1 cellular context compared by ENCODE assay signal in the genomic region with DNA sequence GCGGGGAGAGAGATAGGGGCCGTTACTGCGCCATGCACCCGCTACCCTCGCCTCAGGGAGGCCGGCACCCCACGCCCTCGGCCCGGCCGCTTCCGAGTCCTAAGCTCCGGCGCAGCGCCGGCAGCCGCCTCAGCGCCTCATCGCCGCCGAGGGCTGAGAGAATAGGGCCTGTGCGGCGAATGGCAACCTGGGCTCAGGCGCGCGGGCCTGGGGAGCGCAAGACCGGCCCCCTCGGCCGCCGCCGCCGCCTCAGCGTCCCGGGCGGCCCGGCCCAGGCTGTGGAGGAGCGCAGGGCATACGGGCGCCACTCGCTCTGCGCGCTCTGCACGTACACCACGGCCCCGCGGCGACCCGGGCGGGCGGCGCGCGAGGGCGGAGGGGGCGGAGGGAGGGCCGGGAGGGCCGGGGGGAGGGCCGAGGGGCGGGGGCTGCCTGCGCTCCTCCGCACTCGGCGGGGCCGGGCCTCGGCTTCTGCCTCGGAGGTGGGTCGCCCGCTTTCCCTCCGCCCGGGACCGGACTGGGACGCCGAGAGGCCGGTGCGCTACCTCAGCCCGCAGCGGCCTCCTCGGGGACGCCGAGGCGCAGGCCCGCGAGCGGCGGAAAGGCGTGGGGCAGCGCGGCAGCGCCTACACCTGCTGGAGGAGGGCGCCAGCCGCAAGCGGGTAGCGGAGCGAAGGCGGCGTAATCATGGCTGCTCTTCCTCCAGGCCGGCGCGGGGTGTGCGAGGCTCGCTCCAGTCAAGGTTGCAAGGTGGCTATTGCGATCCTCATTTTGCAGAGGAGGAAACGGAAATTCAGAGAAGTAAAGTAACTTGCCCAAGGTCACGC.
TF ChIP-seq lines count a peak whose summit lies in the region.

A gene (minus strand): TSS at position 317 of the 827 bp plus-strand sequence. CDS start 399 bp downstream, outside the sequence.

TF ChIP-seq in HepG2, 621 proteins besides CTCF, POLR2A, EP300 and RAD21 (continued from another document and continues in another):
- TF ChIP-seq RFX5 (IDR thresholded peaks at IDR 0.05; ENCODE audit: low read depth, low read length), result no peak
- peak; percentile 44; the same call in 1 of the 2 replicates for TF ChIP-seq ZNF460 (CRISPR knock-in tag; IDR thresholded peaks at IDR 0.05; ENCODE audit: borderline replicate concordance)
- no peak for TF ChIP-seq NR1H2 (CRISPR knock-in tag; IDR thresholded peaks at IDR 0.05; ENCODE audit: borderline replicate concordance, low read depth)
- no peak for TF ChIP-seq ZNF224 (CRISPR knock-in tag; IDR thresholded peaks at IDR 0.05)
- TF ChIP-seq KMT2A (CRISPR knock-in tag; IDR thresholded peaks at IDR 0.05), result peak; percentile 86; the same call in 1 of the 2 replicates
- TF ChIP-seq, protein P1, sequence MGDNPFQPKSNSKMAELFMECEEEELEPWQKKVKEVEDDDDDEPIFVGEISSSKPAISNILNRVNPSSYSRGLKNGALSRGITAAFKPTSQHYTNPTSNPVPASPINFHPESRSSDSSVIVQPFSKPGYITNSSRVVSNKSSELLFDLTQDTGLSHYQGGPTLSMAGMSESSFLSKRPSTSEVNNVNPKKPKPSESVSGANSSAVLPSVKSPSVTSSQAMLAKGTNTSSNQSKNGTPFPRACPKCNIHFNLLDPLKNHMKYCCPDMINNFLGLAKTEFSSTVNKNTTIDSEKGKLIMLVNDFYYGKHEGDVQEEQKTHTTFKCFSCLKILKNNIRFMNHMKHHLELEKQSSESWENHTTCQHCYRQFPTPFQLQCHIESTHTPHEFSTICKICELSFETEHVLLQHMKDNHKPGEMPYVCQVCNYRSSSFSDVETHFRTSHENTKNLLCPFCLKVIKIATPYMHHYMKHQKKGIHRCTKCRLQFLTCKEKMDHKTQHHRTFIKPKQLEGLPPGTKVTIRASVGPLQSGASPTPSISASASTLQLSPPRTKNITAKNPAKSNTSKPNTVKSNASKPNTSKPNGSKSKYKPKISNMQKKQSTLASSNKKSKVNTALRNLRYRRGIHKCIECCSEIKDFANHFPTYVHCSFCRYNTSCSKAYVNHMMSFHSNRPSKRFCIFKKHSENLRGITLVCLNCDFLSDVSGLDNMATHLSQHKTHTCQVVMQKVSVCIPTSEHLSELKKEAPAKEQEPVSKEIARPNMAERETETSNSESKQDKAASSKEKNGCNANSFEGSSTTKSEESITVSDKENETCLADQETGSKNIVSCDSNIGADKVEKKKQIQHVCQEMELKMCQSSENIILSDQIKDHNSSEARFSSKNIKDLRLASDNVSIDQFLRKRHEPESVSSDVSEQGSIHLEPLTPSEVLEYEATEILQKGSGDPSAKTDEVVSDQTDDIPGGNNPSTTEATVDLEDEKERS (CRISPR knock-in tag; IDR thresholded peaks at IDR 0.05), result no peak
- TF ChIP-seq ZNF446 (CRISPR knock-in tag; IDR thresholded peaks at IDR 0.05), result peak; percentile 93; the same call in 1 of the 2 replicates
- TF ChIP-seq ZNF546 (CRISPR knock-in tag; conservative IDR thresholded peaks at IDR 0.05), result peak; percentile 89
- no peak for TF ChIP-seq ZNF383 (CRISPR knock-in tag; IDR thresholded peaks at IDR 0.05; ENCODE audit: borderline replicate concordance)
- no peak for TF ChIP-seq MYNN (CRISPR knock-in tag; IDR thresholded peaks at IDR 0.05; ENCODE audit: low read depth)
- TF ChIP-seq ZMYM4 (CRISPR knock-in tag; IDR thresholded peaks at IDR 0.05), result peak; percentile 60
- TF ChIP-seq ZNF160 (CRISPR knock-in tag; IDR thresholded peaks at IDR 0.05), result peak; percentile 70
- TF ChIP-seq, protein P2, sequence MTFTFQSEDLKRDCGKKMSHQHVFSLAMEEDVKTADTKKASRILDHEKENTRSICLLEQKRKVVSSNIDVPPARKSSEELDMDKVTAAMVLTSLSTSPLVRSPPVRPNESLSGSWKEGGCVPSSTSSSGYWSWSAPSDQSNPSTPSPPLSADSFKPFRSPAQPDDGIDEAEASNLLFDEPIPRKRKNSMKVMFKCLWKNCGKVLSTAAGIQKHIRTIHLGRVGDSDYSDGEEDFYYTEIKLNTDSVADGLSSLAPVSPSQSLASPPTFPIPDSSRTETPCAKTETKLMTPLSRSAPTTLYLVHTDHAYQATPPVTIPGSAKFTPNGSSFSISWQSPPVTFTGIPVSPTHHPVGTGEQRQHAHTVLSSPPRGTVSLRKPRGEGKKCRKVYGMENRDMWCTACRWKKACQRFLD (CRISPR knock-in tag; IDR thresholded peaks at IDR 0.05; ENCODE audit: borderline replicate concordance), result peak; percentile 83; the same call in 1 of the 2 replicates
- TF ChIP-seq SRF (IDR thresholded peaks at IDR 0.05; ENCODE audit: low read depth, low read length), result no peak
- 0 out of 2 replicates have a peak, but pooled peaks have one; percentile 24 for TF ChIP-seq RNF2 (conservative IDR thresholded peaks at IDR 0.05; ENCODE audit: low read depth)
- TF ChIP-seq, protein P3, sequence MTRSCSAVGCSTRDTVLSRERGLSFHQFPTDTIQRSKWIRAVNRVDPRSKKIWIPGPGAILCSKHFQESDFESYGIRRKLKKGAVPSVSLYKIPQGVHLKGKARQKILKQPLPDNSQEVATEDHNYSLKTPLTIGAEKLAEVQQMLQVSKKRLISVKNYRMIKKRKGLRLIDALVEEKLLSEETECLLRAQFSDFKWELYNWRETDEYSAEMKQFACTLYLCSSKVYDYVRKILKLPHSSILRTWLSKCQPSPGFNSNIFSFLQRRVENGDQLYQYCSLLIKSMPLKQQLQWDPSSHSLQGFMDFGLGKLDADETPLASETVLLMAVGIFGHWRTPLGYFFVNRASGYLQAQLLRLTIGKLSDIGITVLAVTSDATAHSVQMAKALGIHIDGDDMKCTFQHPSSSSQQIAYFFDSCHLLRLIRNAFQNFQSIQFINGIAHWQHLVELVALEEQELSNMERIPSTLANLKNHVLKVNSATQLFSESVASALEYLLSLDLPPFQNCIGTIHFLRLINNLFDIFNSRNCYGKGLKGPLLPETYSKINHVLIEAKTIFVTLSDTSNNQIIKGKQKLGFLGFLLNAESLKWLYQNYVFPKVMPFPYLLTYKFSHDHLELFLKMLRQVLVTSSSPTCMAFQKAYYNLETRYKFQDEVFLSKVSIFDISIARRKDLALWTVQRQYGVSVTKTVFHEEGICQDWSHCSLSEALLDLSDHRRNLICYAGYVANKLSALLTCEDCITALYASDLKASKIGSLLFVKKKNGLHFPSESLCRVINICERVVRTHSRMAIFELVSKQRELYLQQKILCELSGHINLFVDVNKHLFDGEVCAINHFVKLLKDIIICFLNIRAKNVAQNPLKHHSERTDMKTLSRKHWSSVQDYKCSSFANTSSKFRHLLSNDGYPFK (CRISPR knock-in tag; IDR thresholded peaks at IDR 0.05; ENCODE audit: borderline replicate concordance), result no peak
- TF ChIP-seq, protein P4, sequence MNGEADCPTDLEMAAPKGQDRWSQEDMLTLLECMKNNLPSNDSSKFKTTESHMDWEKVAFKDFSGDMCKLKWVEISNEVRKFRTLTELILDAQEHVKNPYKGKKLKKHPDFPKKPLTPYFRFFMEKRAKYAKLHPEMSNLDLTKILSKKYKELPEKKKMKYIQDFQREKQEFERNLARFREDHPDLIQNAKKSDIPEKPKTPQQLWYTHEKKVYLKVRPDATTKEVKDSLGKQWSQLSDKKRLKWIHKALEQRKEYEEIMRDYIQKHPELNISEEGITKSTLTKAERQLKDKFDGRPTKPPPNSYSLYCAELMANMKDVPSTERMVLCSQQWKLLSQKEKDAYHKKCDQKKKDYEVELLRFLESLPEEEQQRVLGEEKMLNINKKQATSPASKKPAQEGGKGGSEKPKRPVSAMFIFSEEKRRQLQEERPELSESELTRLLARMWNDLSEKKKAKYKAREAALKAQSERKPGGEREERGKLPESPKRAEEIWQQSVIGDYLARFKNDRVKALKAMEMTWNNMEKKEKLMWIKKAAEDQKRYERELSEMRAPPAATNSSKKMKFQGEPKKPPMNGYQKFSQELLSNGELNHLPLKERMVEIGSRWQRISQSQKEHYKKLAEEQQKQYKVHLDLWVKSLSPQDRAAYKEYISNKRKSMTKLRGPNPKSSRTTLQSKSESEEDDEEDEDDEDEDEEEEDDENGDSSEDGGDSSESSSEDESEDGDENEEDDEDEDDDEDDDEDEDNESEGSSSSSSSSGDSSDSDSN (CRISPR knock-in tag; IDR thresholded peaks at IDR 0.05), result peak; percentile 99
- TF ChIP-seq, protein P5, sequence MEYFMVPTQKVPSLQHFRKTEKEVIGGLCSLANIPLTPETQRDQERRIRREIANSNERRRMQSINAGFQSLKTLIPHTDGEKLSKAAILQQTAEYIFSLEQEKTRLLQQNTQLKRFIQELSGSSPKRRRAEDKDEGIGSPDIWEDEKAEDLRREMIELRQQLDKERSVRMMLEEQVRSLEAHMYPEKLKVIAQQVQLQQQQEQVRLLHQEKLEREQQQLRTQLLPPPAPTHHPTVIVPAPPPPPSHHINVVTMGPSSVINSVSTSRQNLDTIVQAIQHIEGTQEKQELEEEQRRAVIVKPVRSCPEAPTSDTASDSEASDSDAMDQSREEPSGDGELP (IDR thresholded peaks at IDR 0.05; ENCODE audit: borderline replicate concordance, low read depth), result no peak
- peak; percentile 66; the same call in 1 of the 2 replicates for TF ChIP-seq BCL6 (CRISPR knock-in tag; IDR thresholded peaks at IDR 0.05)
- TF ChIP-seq, protein P6, sequence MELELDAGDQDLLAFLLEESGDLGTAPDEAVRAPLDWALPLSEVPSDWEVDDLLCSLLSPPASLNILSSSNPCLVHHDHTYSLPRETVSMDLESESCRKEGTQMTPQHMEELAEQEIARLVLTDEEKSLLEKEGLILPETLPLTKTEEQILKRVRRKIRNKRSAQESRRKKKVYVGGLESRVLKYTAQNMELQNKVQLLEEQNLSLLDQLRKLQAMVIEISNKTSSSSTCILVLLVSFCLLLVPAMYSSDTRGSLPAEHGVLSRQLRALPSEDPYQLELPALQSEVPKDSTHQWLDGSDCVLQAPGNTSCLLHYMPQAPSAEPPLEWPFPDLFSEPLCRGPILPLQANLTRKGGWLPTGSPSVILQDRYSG (CRISPR knock-in tag; IDR thresholded peaks at IDR 0.05), result no peak
- TF ChIP-seq GATAD1 (CRISPR knock-in tag; IDR thresholded peaks at IDR 0.05), result peak; percentile 71
- peak; percentile 77; the same call in 1 of the 2 replicates for TF ChIP-seq ZNF543 (CRISPR knock-in tag; IDR thresholded peaks at IDR 0.05)
- no peak for TF ChIP-seq SIN3A (IDR thresholded peaks at IDR 0.05; ENCODE audit: borderline replicate concordance, low read depth, low read length)
- no peak for TF ChIP-seq ARNT (IDR thresholded peaks at IDR 0.05)
- peak; percentile 29 for TF ChIP-seq IKZF4 (CRISPR knock-in tag; IDR thresholded peaks at IDR 0.05; ENCODE audit: borderline replicate concordance, low read depth, not compliant biosample characterization)
- peak; percentile 82; the same call in 1 of the 2 replicates for TF ChIP-seq DNMT1 (CRISPR knock-in tag; IDR thresholded peaks at IDR 0.05)
- TF ChIP-seq, protein P7, sequence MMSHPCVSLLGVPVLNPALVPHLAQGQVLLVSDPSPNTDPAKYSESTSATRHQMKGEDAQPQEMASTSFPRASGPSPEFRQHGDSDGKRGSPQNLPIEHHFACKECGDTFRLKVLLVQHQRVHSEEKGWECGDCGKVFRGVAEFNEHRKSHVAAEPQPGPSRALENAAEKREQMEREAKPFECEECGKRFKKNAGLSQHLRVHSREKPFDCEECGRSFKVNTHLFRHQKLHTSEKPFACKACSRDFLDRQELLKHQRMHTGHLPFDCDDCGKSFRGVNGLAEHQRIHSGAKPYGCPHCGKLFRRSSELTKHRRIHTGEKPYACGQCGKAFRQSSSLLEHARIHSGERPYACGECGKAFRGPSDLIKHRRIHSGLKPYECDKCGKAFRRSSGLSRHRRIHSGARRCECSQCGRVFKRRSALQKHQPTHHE (CRISPR knock-in tag; IDR thresholded peaks at IDR 0.05; ENCODE audit: borderline replicate concordance), result peak; percentile 61; the same call in 1 of the 2 replicates
- TF ChIP-seq NKX3-1 (CRISPR knock-in tag; IDR thresholded peaks at IDR 0.05), result peak; percentile 66
- TF ChIP-seq, protein P8, sequence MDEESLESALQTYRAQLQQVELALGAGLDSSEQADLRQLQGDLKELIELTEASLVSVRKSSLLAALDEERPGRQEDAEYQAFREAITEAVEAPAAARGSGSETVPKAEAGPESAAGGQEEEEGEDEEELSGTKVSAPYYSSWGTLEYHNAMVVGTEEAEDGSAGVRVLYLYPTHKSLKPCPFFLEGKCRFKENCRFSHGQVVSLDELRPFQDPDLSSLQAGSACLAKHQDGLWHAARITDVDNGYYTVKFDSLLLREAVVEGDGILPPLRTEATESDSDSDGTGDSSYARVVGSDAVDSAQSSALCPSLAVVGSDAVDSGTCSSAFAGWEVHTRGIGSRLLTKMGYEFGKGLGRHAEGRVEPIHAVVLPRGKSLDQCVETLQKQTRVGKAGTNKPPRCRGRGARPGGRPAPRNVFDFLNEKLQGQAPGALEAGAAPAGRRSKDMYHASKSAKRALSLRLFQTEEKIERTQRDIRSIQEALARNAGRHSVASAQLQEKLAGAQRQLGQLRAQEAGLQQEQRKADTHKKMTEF (CRISPR knock-in tag; IDR thresholded peaks at IDR 0.05), result peak; percentile 90
- TF ChIP-seq SNAI1 (CRISPR knock-in tag; IDR thresholded peaks at IDR 0.05; ENCODE audit: borderline replicate concordance), result no peak
- 0 out of 2 replicates have a peak, but pooled peaks have one; percentile 34 for TF ChIP-seq CHCHD3 (CRISPR knock-in tag; IDR thresholded peaks at IDR 0.05)
- TF ChIP-seq ZBTB21 (CRISPR knock-in tag; IDR thresholded peaks at IDR 0.05), result no peak
- no peak for TF ChIP-seq FOSL1 (CRISPR knock-in tag; IDR thresholded peaks at IDR 0.05; ENCODE audit: borderline replicate concordance)
- 0 out of 2 replicates have a peak, but pooled peaks have one; percentile 29 for TF ChIP-seq ZNF33B (CRISPR knock-in tag; IDR thresholded peaks at IDR 0.05)
- TF ChIP-seq, protein P9, sequence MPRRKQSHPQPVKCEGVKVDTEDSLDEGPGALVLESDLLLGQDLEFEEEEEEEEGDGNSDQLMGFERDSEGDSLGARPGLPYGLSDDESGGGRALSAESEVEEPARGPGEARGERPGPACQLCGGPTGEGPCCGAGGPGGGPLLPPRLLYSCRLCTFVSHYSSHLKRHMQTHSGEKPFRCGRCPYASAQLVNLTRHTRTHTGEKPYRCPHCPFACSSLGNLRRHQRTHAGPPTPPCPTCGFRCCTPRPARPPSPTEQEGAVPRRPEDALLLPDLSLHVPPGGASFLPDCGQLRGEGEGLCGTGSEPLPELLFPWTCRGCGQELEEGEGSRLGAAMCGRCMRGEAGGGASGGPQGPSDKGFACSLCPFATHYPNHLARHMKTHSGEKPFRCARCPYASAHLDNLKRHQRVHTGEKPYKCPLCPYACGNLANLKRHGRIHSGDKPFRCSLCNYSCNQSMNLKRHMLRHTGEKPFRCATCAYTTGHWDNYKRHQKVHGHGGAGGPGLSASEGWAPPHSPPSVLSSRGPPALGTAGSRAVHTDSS (CRISPR knock-in tag; conservative IDR thresholded peaks at IDR 0.05), result no peak
- no peak for TF ChIP-seq ZNF180 (CRISPR knock-in tag; IDR thresholded peaks at IDR 0.05; ENCODE audit: borderline replicate concordance, low read depth)
- 0 out of 2 replicates have a peak, but pooled peaks have one; percentile 54 for TF ChIP-seq BRCA1 (CRISPR knock-in tag; IDR thresholded peaks at IDR 0.05)
- no peak for TF ChIP-seq KLF13 (CRISPR knock-in tag; IDR thresholded peaks at IDR 0.05)
